In genomic region chr6:81768150-81768942, GRCh38 we compare ENCODE assay signal across 19 cellular contexts.
"Had no signal": no experiment of that assay in that cellular context is flagged by ENCODE, and none has a peak within 500 bp of the region (broad histone marks: within the 10 kb centered on the region; RNA-seq: fewer than 3 reads in every experiment).

No MANE protein-coding gene starts in this region.

- H3K9me3 Mint-ChIP-seq: activated CD4-positive, alpha-beta T cell treated with anti-CD3 and anti-CD28 coated beads, Interleukin-2, amount 10 ng/mL, durations not matched to agents 7 days and 5 days; activated naive CD4-positive, alpha-beta T cell treated with anti-CD3 and anti-CD28 coated beads, Interleukin-2, amount 50 U/mL, for 24 hours; neural progenitor cell; T-helper 1 cell treated with Interleukin-12 subunit alpha and Interleukin-12 subunit beta and Interleukin-4 antibody, amounts not matched to agents 30 μg/mL and 1 μg/mL, for 36 hours had no signal

- H3K27me3 ChIP-seq: adrenal gland, heart right ventricle, neural progenitor cell, ovary, tibial artery, uterus had no signal

- H3K9me3 ChIP-seq: adrenal gland, heart right ventricle, left ventricle myocardium inferior, ovary, psoas muscle, tibial artery, uterus had no signal

- H3K27ac ChIP-seq: adrenal gland, heart right ventricle, left ventricle myocardium inferior, neural progenitor cell, ovary, psoas muscle, uterus had no signal

- H3K4me1 ChIP-seq: psoas muscle, uterus had no signal

- H3K27ac Mint-ChIP-seq: activated CD4-positive, alpha-beta T cell treated with anti-CD3 and anti-CD28 coated beads, Interleukin-2, amount 10 ng/mL, durations not matched to agents 7 days and 5 days; activated naive CD4-positive, alpha-beta T cell treated with anti-CD3 and anti-CD28 coated beads, Interleukin-2, amount 50 U/mL, for 24 hours; naive B cell; T-helper 1 cell treated with Interleukin-12 subunit alpha and Interleukin-12 subunit beta and Interleukin-4 antibody, amounts not matched to agents 30 μg/mL and 1 μg/mL, for 36 hours had no signal

- DNase-seq: activated CD4-positive, alpha-beta T cell treated with anti-CD3 and anti-CD28 coated beads, Interleukin-2, amount 10 ng/mL, durations not matched to agents 7 days and 5 days; activated gamma-delta T cell; adrenal gland; cerebellar nuclear complex; effector CD4-positive, alpha-beta T cell; heart right ventricle; left ventricle myocardium inferior; naive B cell; ovary; psoas muscle; stimulated activated CD8-positive, alpha-beta memory T cell treated with anti-CD3 and anti-CD28 coated beads, Interleukin-4, amount 100 ng/mL, for 48 hours; stimulated activated naive CD4-positive, alpha-beta T cell; tibial artery; uterus had no signal

- ATAC-seq: activated CD4-positive, CD25-positive, alpha-beta regulatory T cell treated with anti-CD3 and anti-CD28 coated beads, Interleukin-2, amount 50 U/mL, for 24 hours; heart right ventricle had no signal

- H3K36me3 ChIP-seq: adrenal gland, heart right ventricle, left ventricle myocardium inferior, neural progenitor cell, ovary, tibial artery, uterus had no signal

- FAIRE-seq: bronchial epithelial cell had no signal

- H3K36me3 Mint-ChIP-seq: activated naive CD4-positive, alpha-beta T cell treated with anti-CD3 and anti-CD28 coated beads, Interleukin-2, amount 50 U/mL, for 24 hours; neural progenitor cell had no signal

- H3K4me3 ChIP-seq: adrenal gland, heart right ventricle, left ventricle myocardium inferior, neural progenitor cell, ovary, psoas muscle, tibial artery, uterus had no signal

- H3K4me2 ChIP-seq: neural progenitor cell had no signal

- H3K4me3 Mint-ChIP-seq: activated CD4-positive, alpha-beta T cell treated with anti-CD3 and anti-CD28 coated beads, Interleukin-2, amount 10 ng/mL, durations not matched to agents 7 days and 5 days; activated naive CD4-positive, alpha-beta T cell treated with anti-CD3 and anti-CD28 coated beads, Interleukin-2, amount 50 U/mL, for 24 hours; naive B cell; neural progenitor cell; T-helper 1 cell treated with Interleukin-12 subunit alpha and Interleukin-12 subunit beta and Interleukin-4 antibody, amounts not matched to agents 30 μg/mL and 1 μg/mL, for 36 hours had no signal

- H3K4me1 Mint-ChIP-seq: activated naive CD4-positive, alpha-beta T cell treated with anti-CD3 and anti-CD28 coated beads, Interleukin-2, amount 50 U/mL, for 24 hours; naive B cell had no signal

- H3K9ac ChIP-seq: neural progenitor cell had no signal
